ENCODE assay signal across 1 cellular context in genomic region chr17:74296548-74296936, GRCh38.
TF ChIP-seq lines count a peak whose summit lies in the region.

No MANE protein-coding gene starts in this region.

TF ChIP-seq in K562, 482 proteins besides CTCF, POLR2A, EP300 and RAD21 (continued from another document and continues in another):
- TF ChIP-seq CSDE1 (IDR thresholded peaks at IDR 0.05) (no peak), HNRNPLL (IDR thresholded peaks at IDR 0.05; ENCODE audit: low read depth, low read length, poor library complexity, severe bottlenecking) (no peak), SIN3B (IDR thresholded peaks at IDR 0.05; ENCODE audit: low read depth) (no peak), ZNF592 (IDR thresholded peaks at IDR 0.05) (peak; percentile 82), SMAD1 (IDR thresholded peaks at IDR 0.05; ENCODE audit: low read depth, low read length, partially characterized antibody) (no peak), BRD9 (IDR thresholded peaks at IDR 0.05; ENCODE audit: low read depth, partially characterized antibody) (peak; percentile 70), SOX6 (IDR thresholded peaks at IDR 0.05) (peak; percentile 73), SNAPC5 (CRISPR knock-in tag; IDR thresholded peaks at IDR 0.05) (no peak), KLF13 (tag; IDR thresholded peaks at IDR 0.05; ENCODE audit: borderline replicate concordance, low read depth) (no peak), CHCHD3 (CRISPR knock-in tag; IDR thresholded peaks at IDR 0.05) (no peak), RBM39 (optimal IDR thresholded peaks at IDR 0.05; ENCODE audit: low read depth, low read length) (no peak), MTA3 (IDR thresholded peaks at IDR 0.05; ENCODE audit: borderline replicate concordance) (peak; percentile 65; the same call in 1 of the 2 replicates), ZNF212 (CRISPR knock-in tag; IDR thresholded peaks at IDR 0.05) (no peak), ATF1 (CRISPR knock-in tag; IDR thresholded peaks at IDR 0.05) (no peak), ATF1 (tag; IDR thresholded peaks at IDR 0.05) (peak; percentile 0; the same call in 1 of the 2 replicates), KLF16 (IDR thresholded peaks at IDR 0.05) (peak; percentile 82), ETV6 (IDR thresholded peaks at IDR 0.05; ENCODE audit: borderline replicate concordance in 1 of 2, low read depth in 2 of 2, low read length in 1 of 2) (no peak), ETV6 (CRISPR knock-in tag; IDR thresholded peaks at IDR 0.05; ENCODE audit: borderline replicate concordance) (no peak), RERE (CRISPR knock-in tag; IDR thresholded peaks at IDR 0.05; ENCODE audit: borderline replicate concordance) (no peak), ZBTB11 (CRISPR knock-in tag; IDR thresholded peaks at IDR 0.05) (peak in 1 of 3 experiments; percentile 60; a peak in 2 of 6 replicates), NFE2L1 (tag; IDR thresholded peaks at IDR 0.05; ENCODE audit: borderline replicate concordance, low read depth) (no peak), CBX2 (IDR thresholded peaks at IDR 0.05; ENCODE audit: insufficient read depth, low read length, poor library complexity, severe bottlenecking) (no peak), ZMIZ1 (IDR thresholded peaks at IDR 0.05; ENCODE audit: low read depth in 2 of 2, low read length in 2 of 2) (peak in 1 of 2 experiments; percentile 56; a peak in 1 of 4 replicates), EHMT2 (IDR thresholded peaks at IDR 0.05) (peak; percentile 80), ARID3A (IDR thresholded peaks at IDR 0.05; ENCODE audit: borderline replicate concordance, low read depth, low read length) (peak; percentile 42; the same call in 1 of the 2 replicates), RCOR1 (IDR thresholded peaks at IDR 0.05; ENCODE audit: borderline replicate concordance in 1 of 2, low read depth in 2 of 2, low read length in 2 of 2) (peak in 1 of 2 experiments; percentile 58; a peak in 1 of 4 replicates), PRDM10 (IDR thresholded peaks at IDR 0.05; ENCODE audit: partially characterized antibody) (peak; percentile 82), HMGXB4 (CRISPR knock-in tag; IDR thresholded peaks at IDR 0.05) (no peak)
